8 cellular contexts compared by ENCODE assay signal in genomic region chr15:74793135-74794028, GRCh38. TPM values are rescaled to one million over a fixed set of nuclear protein-coding genes. Genes with fewer than 3 reads are reported as not detected.
DNase-seq lines count a peak whose midpoint lies in the region; ATAC-seq, FAIRE-seq and TF ChIP-seq lines count a peak whose summit lies in the region.

No MANE protein-coding gene starts in this region.

- H3K79me2 ChIP-seq in OCI-LY1 (ENCODE audit: insufficient read depth, low read length) (peaks cover 68% of the 10 kb centered on the region), HepG2 (ENCODE audit: insufficient read depth, low read length) (peaks cover 17% of the 10 kb centered on the region)

- CTCF ChIA-PET in BJ (lab: Yijun Ruan, JAX), result interaction anchor here (0.6 to 9.7 kb wide), 9 partner anchors 12 to 162 kb away, joined by 3 to 62 read pairs (median 4); partner anchors contain the start of gene CSK
- CTCF ChIA-PET in HepG2 (lab: Yijun Ruan, JAX; ENCODE audit: low intra/inter-chr PET ratio, low total read pairs), result interaction anchor here (1.0 kb wide), 1 partner anchor 22 kb away, joined by 3 read pairs; no protein-coding TSS in a partner anchor

- H3K4me1 ChIP-seq in OCI-LY1 (ENCODE audit: insufficient read depth, low read length, severe bottlenecking) (peaks cover 99% of the 10 kb centered on the region), lung (ENCODE audit: control insufficient read depth in 2 of 2, insufficient read depth in 2 of 2, low read length in 2 of 2) (peaks cover 12 to 36% of the 10 kb centered on the region in 2 donors), HepG2 (ENCODE audit: insufficient read depth, low read length) (peaks cover 15% of the 10 kb centered on the region), heart left ventricle (peaks cover 12 to 90% (median 58%) of the 10 kb centered on the region in 12 donors)

- FAIRE-seq in HepG2 (lab: Jason Lieb, UNC), result no peak

- no peaks in the 10 kb centered on the region for H3K9me3 ChIP-seq in OCI-LY1 (ENCODE audit: low read length)
- no peaks in the 10 kb centered on the region for H3K9me3 ChIP-seq in lung (ENCODE audit: control insufficient read depth in 2 of 2, insufficient read depth in 1 of 2, low read length in 1 of 2)
- H3K9me3 ChIP-seq in HepG2 (ENCODE audit: low read length), result no peaks in the 10 kb centered on the region
- H3K9me3 ChIP-seq in heart left ventricle, result no peaks in the 10 kb centered on the region

- in situ Hi-C loops in HepG2 (cut with HindIII; ENCODE audit: extremely low pct_ligation_motif_present, low pct_unique_long_range_greater_than_20kb), result no loop called here

- 0 out of 2 replicates have a peak, but pooled peaks cover 3% of the 10 kb centered on the region for H3F3A ChIP-seq in OCI-LY1 (ENCODE audit: insufficient read depth, low read length)

- H3K27ac ChIP-seq in OCI-LY1 (ENCODE audit: low read depth, low read length, poor library complexity, severe bottlenecking) (peak overlapping the region; percentile 99), lung (ENCODE audit: low read depth in 1 of 2, low read length in 1 of 2) (peak overlapping the region in 1 of 2 donors; percentile 33), HepG2 (ENCODE audit: extremely low read length, insufficient read depth, low read length) (no peak overlapping the region), heart left ventricle (peak overlapping the region in 2 of 12 donors; percentile 11 to 97)

- H3K4me2 ChIP-seq in OCI-LY1 (ENCODE audit: low read length), result peak overlapping the region; percentile 97
- H3K4me2 ChIP-seq in HepG2 (ENCODE audit: low read depth, low read length), result no peak overlapping the region

- TF ChIP-seq EP300 in HepG2 (IDR thresholded peaks at IDR 0.05; ENCODE audit: low read depth in 2 of 2, low read length in 2 of 2), result no peak
- TF ChIP-seq EP300 in HepG2 (CRISPR knock-in tag; IDR thresholded peaks at IDR 0.05; ENCODE audit: borderline replicate concordance), result no peak

- H3K9ac ChIP-seq in OCI-LY1 (ENCODE audit: low read length), result peak overlapping the region; percentile 83; the same call in 1 of the 2 replicates
- H3K9ac ChIP-seq in HepG2 (ENCODE audit: insufficient read depth, low read depth, low read length), result no peak overlapping the region

- BruUV-seq in HepG2 (replicated peaks; lab: Mats Ljungman, UMichigan), result no TSS peak

- H4K20me1 ChIP-seq in OCI-LY1 (ENCODE audit: insufficient read depth, low read length) (no peaks in the 10 kb centered on the region), HepG2 (ENCODE audit: insufficient read depth, low read length) (peaks cover 21% of the 10 kb centered on the region; the same call in 1 of the 2 replicates)

- ATAC-seq in lung (ENCODE audit: insufficient read depth, low FRiP score) (no peak), HepG2 (no peak), heart left ventricle (no peak)

- DNase-seq in BJ (ENCODE audit: low read depth) (no peak), activated gamma-delta T cell (lab: John Stamatoyannopoulos, UW) (peak; percentile 55), lung (ENCODE audit: low spot score) (no peak), HepG2 (ENCODE audit: low spot score) (no peak), NCI-H2171 treated with DMSO at 0.1 percent for 48 hours (lab: John Stamatoyannopoulos, UW) (no peak), epidermal melanocyte (ENCODE audit: insufficient read length, low spot score) (no peak), heart left ventricle (no peak)

- TF ChIP-seq CTCF in BJ (IDR thresholded peaks at IDR 0.05; ENCODE audit: insufficient read depth, low read depth, low read length), result peak; percentile 24; the same call in 1 of the 2 replicates
- TF ChIP-seq CTCF in OCI-LY1 (IDR thresholded peaks at IDR 0.05; ENCODE audit: low read length), result peak; percentile 70
- TF ChIP-seq CTCF in lung (IDR thresholded peaks at IDR 0.05; ENCODE audit: control extremely low read depth, extremely low read depth), result peak; percentile 28
- no peak for TF ChIP-seq CTCF in HepG2 (CRISPR knock-in tag; IDR thresholded peaks at IDR 0.05)
- TF ChIP-seq CTCF in heart left ventricle (IDR thresholded peaks at IDR 0.05), result peak in 4 of 12 donors; percentile 16 to 33 (median 22)

- TF ChIP-seq POLR2A in HepG2 (IDR thresholded peaks at IDR 0.05; ENCODE audit: insufficient read depth in 1 of 2, low read depth in 2 of 2, low read length in 2 of 2) (no peak), heart left ventricle (IDR thresholded peaks at IDR 0.05) (no peak)

- WGBS in lung, 2 donors, result 70 to 72% methylated on average over 12 of the region's 12 CpGs
- 95% methylated on average over 12 of the region's 12 CpGs for WGBS in HepG2 (ENCODE audit: low lambda C conversion rate)
- WGBS in heart left ventricle, 4 donors, result 71 to 81% (median 78%) methylated on average over 12 of the region's 12 CpGs

- intact Hi-C loops in HepG2 (cut with micrococcal nuclease; ENCODE audit: unreplicated experiment) (no loop called here), heart left ventricle (cut with DNase I) (no loop called here)

- no peaks in the 10 kb centered on the region for H3K9me2 ChIP-seq in OCI-LY1 (ENCODE audit: low read depth, low read length)

- H2AFZ ChIP-seq in OCI-LY1 (ENCODE audit: low read length), result no peak overlapping the region
- no peak overlapping the region for H2AFZ ChIP-seq in HepG2 (ENCODE audit: low read length)

- TF ChIP-seq RAD21 in HepG2 (CRISPR knock-in tag; IDR thresholded peaks at IDR 0.05), result no peak

- H3K36me3 ChIP-seq in BJ (ENCODE audit: control insufficient read depth, insufficient read depth, low read length), result no peaks in the 10 kb centered on the region; the same call in 1 of the 2 replicates
- peaks cover 60% of the 10 kb centered on the region; the same call in 1 of the 2 replicates for H3K36me3 ChIP-seq in OCI-LY1 (ENCODE audit: insufficient read depth, low read length)
- H3K36me3 ChIP-seq in lung (ENCODE audit: control insufficient read depth in 2 of 2, insufficient read depth in 2 of 2, low read length in 2 of 2), result peaks cover 0 to 1% of the 10 kb centered on the region in 2 donors
- H3K36me3 ChIP-seq in HepG2 (replicated peaks in 1 of 2; ENCODE audit: control insufficient read depth in 1 of 2, insufficient read depth in 2 of 2, low read length in 2 of 2), result peaks cover 10 to 22% of the 10 kb centered on the region in 2 experiments; a peak in 3 of 5 replicates
- peaks cover 0 to 24% (median 0%) of the 10 kb centered on the region in 9 donors for H3K36me3 ChIP-seq in heart left ventricle

- H3K27me3 ChIP-seq in BJ (ENCODE audit: control insufficient read depth, insufficient read depth, low read length), result no peaks in the 10 kb centered on the region
- no peaks in the 10 kb centered on the region for H3K27me3 ChIP-seq in OCI-LY1 (ENCODE audit: insufficient read depth, low read length)
- H3K27me3 ChIP-seq in lung (ENCODE audit: control insufficient read depth, insufficient read depth), result no peaks in the 10 kb centered on the region
- H3K27me3 ChIP-seq in HepG2 (ENCODE audit: control insufficient read depth in 1 of 2, insufficient read depth in 2 of 2, low read length in 2 of 2), result no peaks in the 10 kb centered on the region
- H3K27me3 ChIP-seq in heart left ventricle, result no peaks in the 10 kb centered on the region

- POLR2A ChIA-PET in BJ (lab: Charles Lee), result interaction anchor here (0.6 kb wide), 1 partner anchor 264 kb away, joined by 5 read pairs; no protein-coding TSS in a partner anchor
- POLR2A ChIA-PET in HepG2 (lab: Yijun Ruan, JAX), result interaction anchor here (0.6 to 3.7 kb wide), 5 partner anchors 10 to 195 kb away, joined by 3 to 13 read pairs (median 4); no protein-coding TSS in a partner anchor

- H3K4me3 ChIP-seq in BJ (ENCODE audit: low read depth, low read length) (no peak overlapping the region), OCI-LY1 (ENCODE audit: low read depth, low read length, poor library complexity, severe bottlenecking) (peak overlapping the region; percentile 25), lung (no peak overlapping the region), HepG2 (replicated peaks in 1 of 3; ENCODE audit: insufficient read depth in 1 of 3, low read depth in 2 of 3, low read length in 3 of 3) (no peak overlapping the region), heart left ventricle (no peak overlapping the region)

RNA-seq across cellular contexts. Expression of gene CSK, which starts 11.5 kb away (rescaled TPM):
- polyA plus RNA-seq in BJ (2011; rRNA removed) (15.1 and 25.3 TPM in 2 replicates), lung (10 to 100 TPM; 40.9 to 99.1 TPM), HepG2 (2011; rRNA removed) (12.5 and 18.8 TPM in 2 replicates), heart left ventricle (10 to 100 TPM; 23.9 to 24.7 TPM)
- 28.2 and 28.4 TPM in 2 replicates for polyA minus RNA-seq in BJ (2011; rRNA and poly(A)+ RNA removed)
- total RNA-seq in lung (10 to 100 TPM; 39.7 to 82.9 TPM), HepG2 (2016; rRNA removed; fragmentation: Illumina TruSeq; extraction: Trizol) (20.6 and 21.3 TPM in 2 replicates), heart left ventricle (10 to 100 TPM; 19.1 to 66.7 (median 28.4) TPM)
- total RNA-seq in HepG2 (2016; cell fraction: cytosol; rRNA removed; fragmentation: Illumina TruSeq; extraction: Trizol; ENCODE audit: low read depth), result 8.5 and 9.2 TPM in 2 replicates
- total RNA-seq in HepG2 (2016; cell fraction: insoluble cytoplasmic fraction; rRNA removed; fragmentation: Illumina TruSeq; extraction: Trizol), result 17.5 and 21.5 TPM in 2 replicates
- total RNA-seq in HepG2 (2016; cell fraction: membrane; rRNA removed; fragmentation: Illumina TruSeq; extraction: Trizol), result 24.6 and 31.5 TPM in 2 replicates
- total RNA-seq in HepG2 (2016; cell fraction: nucleus; rRNA removed; fragmentation: Illumina TruSeq; extraction: Trizol), result 22.6 and 23.4 TPM in 2 replicates
- polyA plus RNA-seq in HepG2 (2011; cell fraction: cytosol; rRNA removed), result 13.9 and 14.0 TPM in 2 replicates
- 67.4 and 72.0 TPM in 2 replicates for polyA plus RNA-seq in HepG2 (2011; cell fraction: nucleus; rRNA removed)
- polyA plus RNA-seq in HepG2 (2012), result 26.5 and 39.5 TPM in 2 replicates
- 10.3 and 12.4 TPM in 2 replicates for polyA plus RNA-seq in HepG2 (2016; cell fraction: cytosol; fragmentation: Illumina TruSeq; extraction: Trizol; ENCODE audit: low read depth)
- 42.9 and 49.6 TPM in 2 replicates for polyA plus RNA-seq in HepG2 (2016; cell fraction: insoluble cytoplasmic fraction; fragmentation: Illumina TruSeq; extraction: Trizol; ENCODE audit: low read depth)
- 24.4 and 34.3 TPM in 2 replicates for polyA plus RNA-seq in HepG2 (2016; cell fraction: membrane; fragmentation: Illumina TruSeq; extraction: Trizol; ENCODE audit: low read depth)
- polyA plus RNA-seq in HepG2 (2016; cell fraction: nucleus; fragmentation: Illumina TruSeq; extraction: Trizol; ENCODE audit: insufficient read depth, low read depth), result 80.5 and 84.1 TPM in 2 replicates
- 34.0 and 51.8 TPM in 2 replicates for polyA minus RNA-seq in HepG2 (2011; rRNA and poly(A)+ RNA removed; ENCODE audit: low replicate concordance)
- 19.3 and 20.3 TPM in 2 replicates for polyA minus RNA-seq in HepG2 (2011; cell fraction: cytosol; rRNA and poly(A)+ RNA removed)
- 23.4 and 28.1 TPM in 2 replicates for polyA minus RNA-seq in HepG2 (2011; cell fraction: nucleus; rRNA and poly(A)+ RNA removed)

RNA-seq across cellular contexts. Expression of gene LMAN1L, which starts 19.3 kb away (rescaled TPM):
- not detected in 2 replicates for polyA plus RNA-seq in BJ (2011; rRNA removed)
- polyA minus RNA-seq in BJ (2011; rRNA and poly(A)+ RNA removed), result not detected in 2 replicates
- total RNA-seq in lung, result under 1 TPM in 1 of 2 donors, not detected in 1; 0.31 TPM
- under 1 TPM in 1 of 2 donors, not detected in 1; 0.11 TPM for polyA plus RNA-seq in lung
- total RNA-seq in HepG2 (2016; rRNA removed; fragmentation: Illumina TruSeq; extraction: Trizol), result not detected in 2 replicates
- not detected in 2 replicates for total RNA-seq in HepG2 (2016; cell fraction: cytosol; rRNA removed; fragmentation: Illumina TruSeq; extraction: Trizol; ENCODE audit: low read depth)
- total RNA-seq in HepG2 (2016; cell fraction: insoluble cytoplasmic fraction; rRNA removed; fragmentation: Illumina TruSeq; extraction: Trizol), result not detected in 2 replicates
- total RNA-seq in HepG2 (2016; cell fraction: membrane; rRNA removed; fragmentation: Illumina TruSeq; extraction: Trizol), result not detected in 2 replicates
- not detected in 2 replicates for total RNA-seq in HepG2 (2016; cell fraction: nucleus; rRNA removed; fragmentation: Illumina TruSeq; extraction: Trizol)
- not detected in 2 replicates for polyA plus RNA-seq in HepG2 (2011; rRNA removed)
- not detected in 2 replicates for polyA plus RNA-seq in HepG2 (2011; cell fraction: cytosol; rRNA removed)
- 0.17 and 0.26 TPM in 2 replicates for polyA plus RNA-seq in HepG2 (2011; cell fraction: nucleus; rRNA removed)
- polyA plus RNA-seq in HepG2 (2012), result not detected in 2 replicates
- not detected in 2 replicates for polyA plus RNA-seq in HepG2 (2016; cell fraction: cytosol; fragmentation: Illumina TruSeq; extraction: Trizol; ENCODE audit: low read depth)
- polyA plus RNA-seq in HepG2 (2016; cell fraction: insoluble cytoplasmic fraction; fragmentation: Illumina TruSeq; extraction: Trizol; ENCODE audit: low read depth), result not detected in 2 replicates
- polyA plus RNA-seq in HepG2 (2016; cell fraction: membrane; fragmentation: Illumina TruSeq; extraction: Trizol; ENCODE audit: low read depth), result not detected in 2 replicates
- polyA plus RNA-seq in HepG2 (2016; cell fraction: nucleus; fragmentation: Illumina TruSeq; extraction: Trizol; ENCODE audit: insufficient read depth, low read depth), result not detected in 2 replicates
- polyA minus RNA-seq in HepG2 (2011; rRNA and poly(A)+ RNA removed; ENCODE audit: low replicate concordance), result 0.07 TPM in 1 of 2 replicates, not detected in the other
- polyA minus RNA-seq in HepG2 (2011; cell fraction: cytosol; rRNA and poly(A)+ RNA removed), result not detected in 2 replicates
- not detected in 2 replicates for polyA minus RNA-seq in HepG2 (2011; cell fraction: nucleus; rRNA and poly(A)+ RNA removed)
- total RNA-seq in heart left ventricle, result 10 to 100 TPM in 2 of 9 donors, 1 to 10 TPM in 5, under 1 TPM in 2; 0.19 to 16.3 (median 7.8) TPM
- 1 to 10 TPM in 1 of 2 donors, not detected in 1; 5.8 TPM for polyA plus RNA-seq in heart left ventricle

RNA-seq across cellular contexts. Expression of gene CPLX3, which starts 33.0 kb away (rescaled TPM):
- polyA plus RNA-seq in BJ (2011; rRNA removed) (not detected in 2 replicates), lung (under 1 TPM; 0.10 to 0.13 TPM), HepG2 (2011; rRNA removed) (not detected in 2 replicates), heart left ventricle (1 to 10 TPM in 1 of 2 donors, under 1 TPM in 1; 0.06 to 1.5 TPM)
- not detected in 2 replicates for polyA minus RNA-seq in BJ (2011; rRNA and poly(A)+ RNA removed)
- total RNA-seq in lung (not detected), HepG2 (2016; rRNA removed; fragmentation: Illumina TruSeq; extraction: Trizol) (not detected in 2 replicates), heart left ventricle (1 to 10 TPM in 5 of 9 donors, under 1 TPM in 1, not detected in 3; 0.14 to 3.3 (median 2.0) TPM)
- not detected in 2 replicates for total RNA-seq in HepG2 (2016; cell fraction: cytosol; rRNA removed; fragmentation: Illumina TruSeq; extraction: Trizol; ENCODE audit: low read depth)
- not detected in 2 replicates for total RNA-seq in HepG2 (2016; cell fraction: insoluble cytoplasmic fraction; rRNA removed; fragmentation: Illumina TruSeq; extraction: Trizol)
- not detected in 2 replicates for total RNA-seq in HepG2 (2016; cell fraction: membrane; rRNA removed; fragmentation: Illumina TruSeq; extraction: Trizol)
- total RNA-seq in HepG2 (2016; cell fraction: nucleus; rRNA removed; fragmentation: Illumina TruSeq; extraction: Trizol), result not detected in 2 replicates
- not detected in 2 replicates for polyA plus RNA-seq in HepG2 (2011; cell fraction: cytosol; rRNA removed)
- polyA plus RNA-seq in HepG2 (2011; cell fraction: nucleus; rRNA removed), result 0.05 TPM in 1 of 2 replicates, not detected in the other
- polyA plus RNA-seq in HepG2 (2012), result not detected in 2 replicates
- polyA plus RNA-seq in HepG2 (2016; cell fraction: cytosol; fragmentation: Illumina TruSeq; extraction: Trizol; ENCODE audit: low read depth), result not detected in 2 replicates
- not detected in 2 replicates for polyA plus RNA-seq in HepG2 (2016; cell fraction: insoluble cytoplasmic fraction; fragmentation: Illumina TruSeq; extraction: Trizol; ENCODE audit: low read depth)
- not detected in 2 replicates for polyA plus RNA-seq in HepG2 (2016; cell fraction: membrane; fragmentation: Illumina TruSeq; extraction: Trizol; ENCODE audit: low read depth)
- polyA plus RNA-seq in HepG2 (2016; cell fraction: nucleus; fragmentation: Illumina TruSeq; extraction: Trizol; ENCODE audit: insufficient read depth, low read depth), result not detected in 2 replicates
- not detected in 2 replicates for polyA minus RNA-seq in HepG2 (2011; rRNA and poly(A)+ RNA removed; ENCODE audit: low replicate concordance)
- polyA minus RNA-seq in HepG2 (2011; cell fraction: cytosol; rRNA and poly(A)+ RNA removed), result not detected in 2 replicates
- polyA minus RNA-seq in HepG2 (2011; cell fraction: nucleus; rRNA and poly(A)+ RNA removed), result not detected in 2 replicates

RNA-seq across cellular contexts. Expression of gene CYP1A2, which starts 44.7 kb away (rescaled TPM):
- not detected in 2 replicates for polyA plus RNA-seq in BJ (2011; rRNA removed)
- polyA minus RNA-seq in BJ (2011; rRNA and poly(A)+ RNA removed), result not detected in 2 replicates
- total RNA-seq in lung, result under 1 TPM in 1 of 2 donors, not detected in 1; 0.17 TPM
- polyA plus RNA-seq in lung, result under 1 TPM; 0.05 to 0.57 TPM
- not detected in 2 replicates for total RNA-seq in HepG2 (2016; rRNA removed; fragmentation: Illumina TruSeq; extraction: Trizol)
- not detected in 2 replicates for total RNA-seq in HepG2 (2016; cell fraction: cytosol; rRNA removed; fragmentation: Illumina TruSeq; extraction: Trizol; ENCODE audit: low read depth)
- total RNA-seq in HepG2 (2016; cell fraction: insoluble cytoplasmic fraction; rRNA removed; fragmentation: Illumina TruSeq; extraction: Trizol), result not detected in 2 replicates
- total RNA-seq in HepG2 (2016; cell fraction: membrane; rRNA removed; fragmentation: Illumina TruSeq; extraction: Trizol), result not detected in 2 replicates
- total RNA-seq in HepG2 (2016; cell fraction: nucleus; rRNA removed; fragmentation: Illumina TruSeq; extraction: Trizol), result not detected in 2 replicates
- 0.07 and 0.09 TPM in 2 replicates for polyA plus RNA-seq in HepG2 (2011; rRNA removed)
- 0.03 and 0.13 TPM in 2 replicates for polyA plus RNA-seq in HepG2 (2011; cell fraction: cytosol; rRNA removed)
- polyA plus RNA-seq in HepG2 (2011; cell fraction: nucleus; rRNA removed), result 0.03 TPM in 1 of 2 replicates, not detected in the other
- 0.12 and 0.23 TPM in 2 replicates for polyA plus RNA-seq in HepG2 (2012)
- polyA plus RNA-seq in HepG2 (2016; cell fraction: cytosol; fragmentation: Illumina TruSeq; extraction: Trizol; ENCODE audit: low read depth), result not detected in 2 replicates
- not detected in 2 replicates for polyA plus RNA-seq in HepG2 (2016; cell fraction: insoluble cytoplasmic fraction; fragmentation: Illumina TruSeq; extraction: Trizol; ENCODE audit: low read depth)
- polyA plus RNA-seq in HepG2 (2016; cell fraction: membrane; fragmentation: Illumina TruSeq; extraction: Trizol; ENCODE audit: low read depth), result not detected in 2 replicates
- not detected in 2 replicates for polyA plus RNA-seq in HepG2 (2016; cell fraction: nucleus; fragmentation: Illumina TruSeq; extraction: Trizol; ENCODE audit: insufficient read depth, low read depth)
- 0.05 TPM in 1 of 2 replicates, not detected in the other for polyA minus RNA-seq in HepG2 (2011; rRNA and poly(A)+ RNA removed; ENCODE audit: low replicate concordance)
- polyA minus RNA-seq in HepG2 (2011; cell fraction: cytosol; rRNA and poly(A)+ RNA removed), result not detected in 2 replicates
- not detected in 2 replicates for polyA minus RNA-seq in HepG2 (2011; cell fraction: nucleus; rRNA and poly(A)+ RNA removed)
- not detected for total RNA-seq in heart left ventricle
- not detected for polyA plus RNA-seq in heart left ventricle

RNA-seq across cellular contexts. Expression of gene ULK3, which starts 49.6 kb away (rescaled TPM):
- 18.4 and 20.1 TPM in 2 replicates for polyA plus RNA-seq in BJ (2011; rRNA removed)
- polyA minus RNA-seq in BJ (2011; rRNA and poly(A)+ RNA removed), result 7.6 and 16.0 TPM in 2 replicates
- total RNA-seq in lung, result 10 to 100 TPM; 20.6 to 46.8 TPM
- 10 to 100 TPM; 30.6 to 54.5 TPM for polyA plus RNA-seq in lung
- 8.2 and 15.2 TPM in 2 replicates for total RNA-seq in HepG2 (2016; rRNA removed; fragmentation: Illumina TruSeq; extraction: Trizol)
- 7.6 and 8.1 TPM in 2 replicates for total RNA-seq in HepG2 (2016; cell fraction: cytosol; rRNA removed; fragmentation: Illumina TruSeq; extraction: Trizol; ENCODE audit: low read depth)
- total RNA-seq in HepG2 (2016; cell fraction: insoluble cytoplasmic fraction; rRNA removed; fragmentation: Illumina TruSeq; extraction: Trizol), result 8.9 and 14.6 TPM in 2 replicates
- total RNA-seq in HepG2 (2016; cell fraction: membrane; rRNA removed; fragmentation: Illumina TruSeq; extraction: Trizol), result 17.8 and 17.9 TPM in 2 replicates
- 13.8 and 17.0 TPM in 2 replicates for total RNA-seq in HepG2 (2016; cell fraction: nucleus; rRNA removed; fragmentation: Illumina TruSeq; extraction: Trizol)
- 23.7 and 25.1 TPM in 2 replicates for polyA plus RNA-seq in HepG2 (2011; rRNA removed)
- polyA plus RNA-seq in HepG2 (2011; cell fraction: cytosol; rRNA removed), result 10.1 and 12.4 TPM in 2 replicates
- 149 and 163 TPM in 2 replicates for polyA plus RNA-seq in HepG2 (2011; cell fraction: nucleus; rRNA removed)
- 11.8 and 16.1 TPM in 2 replicates for polyA plus RNA-seq in HepG2 (2012)
- polyA plus RNA-seq in HepG2 (2016; cell fraction: cytosol; fragmentation: Illumina TruSeq; extraction: Trizol; ENCODE audit: low read depth), result 9.7 and 10.4 TPM in 2 replicates
- 7.6 and 10.2 TPM in 2 replicates for polyA plus RNA-seq in HepG2 (2016; cell fraction: insoluble cytoplasmic fraction; fragmentation: Illumina TruSeq; extraction: Trizol; ENCODE audit: low read depth)
- polyA plus RNA-seq in HepG2 (2016; cell fraction: membrane; fragmentation: Illumina TruSeq; extraction: Trizol; ENCODE audit: low read depth), result 15.2 and 26.1 TPM in 2 replicates
- polyA plus RNA-seq in HepG2 (2016; cell fraction: nucleus; fragmentation: Illumina TruSeq; extraction: Trizol; ENCODE audit: insufficient read depth, low read depth), result 43.8 and 44.9 TPM in 2 replicates
- polyA minus RNA-seq in HepG2 (2011; rRNA and poly(A)+ RNA removed; ENCODE audit: low replicate concordance), result 13.8 and 70.3 TPM in 2 replicates
- polyA minus RNA-seq in HepG2 (2011; cell fraction: cytosol; rRNA and poly(A)+ RNA removed), result 4.8 and 5.1 TPM in 2 replicates
- 11.6 and 13.2 TPM in 2 replicates for polyA minus RNA-seq in HepG2 (2011; cell fraction: nucleus; rRNA and poly(A)+ RNA removed)
- 10 to 100 TPM; 22.6 to 39.3 (median 29.5) TPM for total RNA-seq in heart left ventricle
- polyA plus RNA-seq in heart left ventricle, result 10 to 100 TPM; 28.0 to 29.3 TPM
